In genomic region chr10:1526427-1527055, GRCh38 we compare ENCODE assay signal across 16 cellular contexts.
A peak's percentile ranks its signal among the peaks of the same experiment; 100 is the strongest.
DNase-seq lines count a peak whose midpoint lies in the region; ATAC-seq, FAIRE-seq and TF ChIP-seq lines count a peak whose summit lies in the region.
"Had no signal": no experiment of that assay in that cellular context is flagged by ENCODE, and none has a peak within 500 bp of the region (broad histone marks: within the 10 kb centered on the region; RNA-seq: fewer than 3 reads in every experiment).

No MANE protein-coding gene starts in this region.

- no peak overlapping the region for H3K9ac ChIP-seq in K562 (ENCODE audit: insufficient read depth in 1 of 2, low read depth in 2 of 2, low read length in 2 of 2)

- H3K36me3 ChIP-seq in left ventricle myocardium inferior: no peaks in the 10 kb centered on the region
- H3K36me3 ChIP-seq in MG63: no peaks in the 10 kb centered on the region
- no peaks in the 10 kb centered on the region for H3K36me3 ChIP-seq in K562 (ENCODE audit: control insufficient read depth, insufficient read depth, low read length)
- H3K36me3 ChIP-seq in vagina: no peaks in the 10 kb centered on the region
- H3K36me3 ChIP-seq: gastrocnemius medialis had no signal

- CTCF ChIA-PET in K562 (lab: Yijun Ruan, JAX; ENCODE audit: low intra/inter-chr PET ratio): no interaction called here

- TF ChIP-seq RAD21 in K562 (CRISPR knock-in tag; conservative IDR thresholded peaks at IDR 0.05 in 1 of 2, IDR thresholded peaks at IDR 0.05 in 1 of 2): no peak

- H3K4me1 ChIP-seq in left ventricle myocardium inferior (no peaks in the 10 kb centered on the region), K562 (replicated peaks in 1 of 2; ENCODE audit: control insufficient read depth in 2 of 2, insufficient read depth in 2 of 2, low read length in 2 of 2) (peaks cover 0 to 4% of the 10 kb centered on the region in 2 experiments; a peak in 2 of 5 replicates), vagina (no peaks in the 10 kb centered on the region)
- H3K4me1 ChIP-seq: gastrocnemius medialis had no signal

- no peak for TF ChIP-seq EP300 in K562 (IDR thresholded peaks at IDR 0.05; ENCODE audit: low read length)

- H3K4me3 ChIP-seq in left ventricle myocardium inferior (no peak overlapping the region), MG63 (no peak overlapping the region), K562 (no peak overlapping the region), vagina (peak overlapping the region; percentile 6 to 29)
- H3K4me3 ChIP-seq: gastrocnemius medialis had no signal

- TF ChIP-seq POLR2A in K562 (conservative IDR thresholded peaks at IDR 0.05) (no peak), vagina (IDR thresholded peaks at IDR 0.05) (no peak)

- DNase-seq in cardiac septum (ENCODE audit: low spot score): peak; percentile 29
- DNase-seq in left ventricle myocardium inferior: no peak
- DNase-seq in MG63: peak; percentile 28
- DNase-seq in K562 (ENCODE audit: extremely low read depth in 1 of 4, low spot score in 3 of 4): peak; percentile 12 to 44 (median 31)
- no peak for DNase-seq in vagina (ENCODE audit: extremely low spot score in 2 of 2)
- DNase-seq in caudate nucleus (lab: John Stamatoyannopoulos, UW): no peak
- DNase-seq in NK-92 treated with Interleukin-12 subunit alpha and Interleukin-12 subunit beta, amount 100 ng/mL, for 24 hours (lab: John Stamatoyannopoulos, UW): no peak
- DNase-seq: activated CD4-positive, alpha-beta T cell treated with anti-CD3 and anti-CD28 coated beads, Interleukin-2, amount 10 ng/mL, durations not matched to agents 24 days and 14 days; activated naive CD8-positive, alpha-beta T cell treated with anti-CD3 and anti-CD28 coated beads, Interleukin-2, amount 10 ng/mL, durations not matched to agents 7 days and 5 days; activated T-cell treated with anti-CD3 and anti-CD28 coated beads, Interleukin-2, amount 50 U/mL, for 1 hour; Calu3; gastrocnemius medialis; NCI-H1092; NCI-H446 treated with DMSO at 0.1 percent for 48 hours; posterior cingulate gyrus had no signal

- 4% methylated on average over 14 of the region's 18 CpGs for WGBS in K562 (ENCODE audit: insufficient coverage, low coverage, missing lambda C conversion rate)

- no peak for FAIRE-seq in K562 (lab: Jason Lieb, UNC)

- intact Hi-C loops in cardiac septum (cut with DNase I) (no loop called here), left ventricle myocardium inferior (cut with micrococcal nuclease) (no loop called here), K562 (cut with micrococcal nuclease) (no loop called here), vagina (cut with DNase I) (no loop called here)

- H3K27ac ChIP-seq in left ventricle myocardium inferior (replicated peaks): no peak overlapping the region
- no peak overlapping the region for H3K27ac ChIP-seq in K562 (ENCODE audit: extremely low read depth, low read depth, low read length)
- no peak overlapping the region for H3K27ac ChIP-seq in vagina
- no peak overlapping the region for H3K27ac ChIP-seq in caudate nucleus (ENCODE audit: low read depth, low read length)
- H3K27ac ChIP-seq: gastrocnemius medialis had no signal

- POLR2A ChIA-PET in K562 (lab: Yijun Ruan, JAX): interaction anchor here (0.6 to 1.6 kb wide), 3 partner anchors 9 to 22 kb away, joined by 3 to 5 read pairs (median 3); no protein-coding TSS in a partner anchor

- peak overlapping the region; percentile 41; the same call in 1 of the 2 replicates for H3K4me2 ChIP-seq in K562 (ENCODE audit: insufficient read depth, low read length)

- H3K27me3 ChIP-seq in left ventricle myocardium inferior (ENCODE audit: low read depth) (peaks cover 42% of the 10 kb centered on the region), MG63 (peaks cover 19% of the 10 kb centered on the region), K562 (ENCODE audit: control insufficient read depth in 2 of 2, insufficient read depth in 2 of 2, low read length in 2 of 2) (peaks cover 10 to 43% of the 10 kb centered on the region in 2 experiments; a peak in 4 of 5 replicates), vagina (no peaks in the 10 kb centered on the region)
- H3K27me3 ChIP-seq: gastrocnemius medialis had no signal

- no peaks in the 10 kb centered on the region for H3K9me1 ChIP-seq in K562 (ENCODE audit: control insufficient read depth, insufficient read depth, low read length)

- H4K20me1 ChIP-seq in K562 (replicated peaks; ENCODE audit: control insufficient read depth, insufficient read depth, low read length): peaks cover 5% of the 10 kb centered on the region; the same call in 1 of the 2 replicates

- TF ChIP-seq CTCF in left ventricle myocardium inferior (IDR thresholded peaks at IDR 0.05; ENCODE audit: borderline replicate concordance) (no peak), K562 (IDR thresholded peaks at IDR 0.05 in 2 of 3, conservative IDR thresholded peaks at IDR 0.05 in 1 of 3; ENCODE audit: insufficient read depth in 2 of 3, low read depth in 1 of 3, low read length in 3 of 3) (no peak), vagina (IDR thresholded peaks at IDR 0.05) (no peak)

- in situ Hi-C loops in K562 (cut with MboI): no loop called here

- no TSS peak for BruUV-seq in K562 (replicated peaks; lab: Mats Ljungman, UMichigan)

- ATAC-seq in K562 (peak; percentile 87), HG03135 (IDR thresholded peaks at IDR 0.05; ENCODE audit: unreplicated experiment) (no peak)
- ATAC-seq: gastrocnemius medialis had no signal

- H3K9me3 ChIP-seq in left ventricle myocardium inferior (replicated peaks) (no peaks in the 10 kb centered on the region), MG63 (no peaks in the 10 kb centered on the region), K562 (replicated peaks; ENCODE audit: control insufficient read depth, insufficient read depth, low read depth, low read length) (no peaks in the 10 kb centered on the region), vagina (no peaks in the 10 kb centered on the region)
- H3K9me3 ChIP-seq: gastrocnemius medialis had no signal

- H2AFZ ChIP-seq in K562 (ENCODE audit: low read depth, low read length): 0 out of 2 replicates have a peak overlapping the region, but pooled peaks have one; percentile 55

- H3K79me2 ChIP-seq in K562 (ENCODE audit: control insufficient read depth, insufficient read depth, low read length): no peaks in the 10 kb centered on the region

TF ChIP-seq in K562, 482 proteins besides CTCF, POLR2A, EP300 and RAD21 (continues in another document):
- no peak for TF ChIP-seq ZBTB2 (IDR thresholded peaks at IDR 0.05)
- peak; percentile 76 for TF ChIP-seq NFYB (IDR thresholded peaks at IDR 0.05; ENCODE audit: extremely low read depth, insufficient read length)

Comparison
In these comparisons a context has a peak if more than half of its experiments do, and no peak if none do; other contexts are left out.
1. DNase-seq: peak in cardiac septum (single experiment), MG63 (single experiment) and K562 (4 of 4); none in left ventricle myocardium inferior (single experiment), vagina (0 of 2), caudate nucleus (0 of 61) and NK-92 treated with Interleukin-12 subunit alpha and Interleukin-12 subunit beta, amount 100 ng/mL, for 24 hours (single experiment).
2. H3K4me3 ChIP-seq: peak in vagina (2 of 2); none in left ventricle myocardium inferior (single experiment), MG63 (single experiment) and K562 (single experiment).